Comparison of ENCODE assay signal across 9 cellular contexts in the genomic region with DNA sequence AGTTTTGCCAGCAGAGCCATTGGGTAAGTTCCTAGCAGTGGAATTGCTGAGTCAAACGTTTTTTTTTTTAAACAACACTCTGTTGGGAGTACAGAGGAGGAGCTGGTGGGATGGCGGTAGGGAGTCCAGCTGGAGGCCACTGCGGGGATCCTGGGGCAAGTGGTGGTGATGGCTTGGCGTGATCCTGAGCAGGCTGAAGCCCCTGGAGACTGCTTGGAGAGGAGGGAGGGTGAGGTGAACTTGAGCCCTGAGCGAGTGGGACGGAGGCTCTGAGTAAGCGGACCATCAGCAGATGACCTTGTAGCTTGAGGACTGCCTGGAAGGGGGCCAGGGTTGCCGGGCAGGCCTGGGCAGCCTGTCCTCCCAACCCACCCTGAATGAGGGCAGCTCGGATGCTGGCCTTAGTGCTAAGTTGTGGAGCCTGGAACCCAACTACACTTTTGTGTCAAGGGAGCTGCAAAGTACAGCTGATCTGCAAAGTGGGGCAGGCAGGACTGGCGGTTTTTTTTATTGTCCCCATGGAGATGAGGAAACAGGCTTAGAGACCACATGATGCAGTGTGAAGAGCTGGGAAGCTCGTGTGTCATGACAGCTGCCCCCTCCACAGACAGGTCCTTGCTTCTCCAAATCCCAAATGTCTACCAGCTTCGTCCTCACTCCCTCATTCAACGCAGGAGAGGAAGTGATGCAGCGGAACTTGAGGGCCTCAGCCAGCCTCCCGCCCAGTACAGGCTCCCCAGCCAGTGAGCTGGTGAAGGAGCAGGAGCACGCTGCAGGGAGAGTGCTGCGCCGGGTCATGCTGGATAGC. TPM values are rescaled to one million over a fixed set of nuclear protein-coding genes. Genes with fewer than 3 reads are reported as not detected.
DNase-seq lines count a peak whose midpoint lies in the region; ATAC-seq and TF ChIP-seq lines count a peak whose summit lies in the region.
"Had no signal": no experiment of that assay in that cellular context is flagged by ENCODE, and none has a peak within 500 bp of the region (broad histone marks: within the 10 kb centered on the region; RNA-seq: fewer than 3 reads in every experiment).

No MANE protein-coding gene starts in this region.

- peak overlapping the region in 1 of 4 donors; percentile 4 for H3K4me3 ChIP-seq in esophagus squamous epithelium

- peaks cover 6 to 68% (median 27%) of the 10 kb centered on the region in 3 donors for H3K36me3 ChIP-seq in esophagus squamous epithelium

- 60% methylated on average over 9 to 12 of the region's 18 CpGs for WGBS in esophagus squamous epithelium, 2 donors

- no peak for TF ChIP-seq CTCF in AG09319 (IDR thresholded peaks at IDR 0.05; ENCODE audit: low read depth, low read length)
- no peak for TF ChIP-seq CTCF in esophagus squamous epithelium (IDR thresholded peaks at IDR 0.05)
- TF ChIP-seq CTCF in nephron (IDR thresholded peaks at IDR 0.05; ENCODE audit: unreplicated experiment in 3 of 3): no peak
- no peak for TF ChIP-seq CTCF in GM20000 (IDR thresholded peaks at IDR 0.05; ENCODE audit: extremely low read depth, missing control alignments)

- intact Hi-C loops in esophagus squamous epithelium (cut with DNase I): no loop called here

- H3K27ac ChIP-seq in esophagus squamous epithelium: peak overlapping the region in 3 of 4 donors; percentile 62 to 81 (median 80)

- H3K4me3 Mint-ChIP-seq in nephron: no peak overlapping the region

- H3K27me3 ChIP-seq in esophagus squamous epithelium: no peaks in the 10 kb centered on the region

- no peaks in the 10 kb centered on the region for H3K9me3 ChIP-seq in esophagus squamous epithelium

- no peaks in the 10 kb centered on the region for H3K9me3 Mint-ChIP-seq in nephron

- DNase-seq in AG09319 (ENCODE audit: extremely low read depth, low read depth) (peak; percentile 62), NCI-H82 (lab: John Stamatoyannopoulos, UW) (peak; percentile 83), esophagus squamous epithelium (lab: John Stamatoyannopoulos, UW) (no peak), SKM-1 treated with dmso at 0.1 percent for 144 hours (lab: John Stamatoyannopoulos, UW; ENCODE audit: unreplicated experiment) (no peak), GM20000 (ENCODE audit: low spot score) (no peak), amniotic stem cell (lab: John Stamatoyannopoulos, UW) (no peak)
- DNase-seq: T-helper 9 cell had no signal

- H3K27me3 Mint-ChIP-seq in nephron (ENCODE audit: low read depth): no peaks in the 10 kb centered on the region

- H3K36me3 Mint-ChIP-seq in nephron (ENCODE audit: low read depth): peaks cover 45% of the 10 kb centered on the region

- ATAC-seq in HG03159 (IDR thresholded peaks at IDR 0.05; ENCODE audit: unreplicated experiment): no peak

- peaks cover 39% of the 10 kb centered on the region for H3K4me1 Mint-ChIP-seq in nephron

- peaks cover 11 to 35% (median 16%) of the 10 kb centered on the region in 3 donors for H3K4me1 ChIP-seq in esophagus squamous epithelium

- TF ChIP-seq POLR2A in esophagus squamous epithelium (IDR thresholded peaks at IDR 0.05): no peak

- peak overlapping the region; percentile 82 to 96 (median 88) for H3K27ac Mint-ChIP-seq in nephron

RNA-seq across cellular contexts. Expression of a gene that starts 20.2 kb away (rescaled TPM):
- total RNA-seq in esophagus squamous epithelium: 100 to 1,000 TPM in 1 of 4 donors, 10 to 100 TPM in 3; 63.1 to 101 (median 79.3) TPM

RNA-seq across cellular contexts. Expression of a gene that starts 20.4 kb away (rescaled TPM):
- 1 to 10 TPM; 2.2 to 4.7 (median 3.0) TPM for total RNA-seq in esophagus squamous epithelium

Comparison
In these comparisons a context has a peak if more than half of its experiments do, and no peak if none do; other contexts are left out.
1. DNase-seq: peak in AG09319 (single experiment) and NCI-H82 (single experiment); none in esophagus squamous epithelium (single experiment), SKM-1 treated with dmso at 0.1 percent for 144 hours (single experiment), GM20000 (single experiment) and amniotic stem cell (single experiment).